In genomic region chr6:1542764-1543163, GRCh38 we compare ENCODE assay signal across 38 cellular contexts.
"Had no signal": no experiment of that assay in that cellular context is flagged by ENCODE, and none has a peak within 500 bp of the region (broad histone marks: within the 10 kb centered on the region; RNA-seq: fewer than 3 reads in every experiment).

No MANE protein-coding gene starts in this region.

- H3K27ac ChIP-seq: ascending aorta, cardiac muscle cell, VCaP had no signal

- ATAC-seq: activated CD4-positive, CD25-positive, alpha-beta regulatory T cell treated with anti-CD3 and anti-CD28 coated beads, Interleukin-2, amount 50 U/mL, for 24 hours; activated CD8-positive, alpha-beta memory T cell treated with anti-CD3 and anti-CD28 coated beads, Interleukin-2, amount 10 ng/mL, durations not matched to agents 7 days and 5 days; activated CD8-positive, alpha-beta T cell treated with anti-CD3 and anti-CD28 coated beads, Interleukin-2, amount 10 ng/mL, durations not matched to agents 7 days and 5 days; activated naive CD8-positive, alpha-beta T cell treated with anti-CD3 and anti-CD28 coated beads, Interleukin-2, amount 50 U/mL, for 24 hours had no signal

- H3K9me3 Mint-ChIP-seq: activated naive CD8-positive, alpha-beta T cell treated with anti-CD3 and anti-CD28 coated beads, Interleukin-2, amount 50 U/mL, for 24 hours; activated T-cell treated with anti-CD3 and anti-CD28 coated beads, Interleukin-2, amount 50 U/mL, for 24 hours; activated T-helper 2 cell treated with anti-CD3 and anti-CD28 coated beads, Interferon-gamma antibody, Interleukin-2, Interleukin-4, amounts not matched to agents 10 μg/mL and 5 μg/mL and 100 μg/mL, durations not matched to agents 14 hours and 24 hours and 36 hours; central memory CD8-positive, alpha-beta T cell had no signal

- DNase-seq: activated CD4-positive, alpha-beta memory T cell treated with anti-CD3 and anti-CD28 coated beads, Interleukin-2, amount 10 ng/mL, durations not matched to agents 7 days and 5 days; activated CD4-positive, alpha-beta T cell treated with anti-CD3 and anti-CD28 coated beads for 1 hour; activated CD4-positive, alpha-beta T cell treated with anti-CD3 and anti-CD28 coated beads for 36 hours; activated CD4-positive, alpha-beta T cell treated with anti-CD3 and anti-CD28 coated beads for 48 hours; activated CD4-positive, alpha-beta T cell treated with anti-CD3 and anti-CD28 coated beads, Interleukin-2, amount 10 ng/mL, durations not matched to agents 7 days and 5 days; activated CD4-positive, alpha-beta T cell treated with anti-CD3 and anti-CD28 coated beads, Interleukin-2, amount 50 U/mL, for 48 hours; activated CD4-positive, CD25-positive, alpha-beta regulatory T cell; activated CD8-positive, alpha-beta memory T cell treated with anti-CD3 and anti-CD28 coated beads for 24 hours; activated CD8-positive, alpha-beta memory T cell treated with anti-CD3 and anti-CD28 coated beads, Interleukin-2, amount 10 ng/mL, durations not matched to agents 7 days and 5 days; activated CD8-positive, alpha-beta memory T cell treated with anti-CD3 and anti-CD28 coated beads, Interleukin-2, amount 50 U/mL, for 48 hours; activated CD8-positive, alpha-beta T cell treated with anti-CD3 and anti-CD28 coated beads, Interleukin-2, amount 10 ng/mL, durations not matched to agents 7 days and 5 days; activated effector memory CD4-positive, alpha-beta T cell treated with Interleukin-2 at 50 U/mL for 16 hours; activated gamma-delta T cell; activated naive CD4-positive, alpha-beta T cell treated with anti-CD3 and anti-CD28 coated beads, Interleukin-2, amount 10 ng/mL, durations not matched to agents 7 days and 5 days; activated naive CD4-positive, alpha-beta T cell treated with Interleukin-2 at 50 U/mL for 16 hours; activated naive CD8-positive, alpha-beta T cell treated with anti-CD3 and anti-CD28 coated beads, Interleukin-2, amount 10 ng/mL, durations not matched to agents 7 days and 5 days; activated naive CD8-positive, alpha-beta T cell treated with anti-CD3 and anti-CD28 coated beads, Interleukin-2, amount 50 U/mL, for 24 hours; activated T-cell treated with anti-CD3 and anti-CD28 coated beads, Interleukin-2, amount 50 U/mL, for 24 hours; activated T-cell treated with anti-CD3 and anti-CD28 coated beads, Interleukin-2, amount 50 U/mL, for 48 hours; amygdala; anterior cingulate cortex; caudate nucleus; cerebellar nuclear complex; T-helper 2 cell; T-helper 9 cell had no signal

- H3K27me3 ChIP-seq: ascending aorta, cardiac muscle cell had no signal

- H3K27ac Mint-ChIP-seq: activated CD4-positive, alpha-beta memory T cell treated with anti-CD3 and anti-CD28 coated beads, Interleukin-2, amount 10 ng/mL, durations not matched to agents 7 days and 5 days; activated CD4-positive, alpha-beta T cell treated with anti-CD3 and anti-CD28 coated beads for 36 hours; activated CD4-positive, alpha-beta T cell treated with anti-CD3 and anti-CD28 coated beads, Interleukin-2, amount 10 ng/mL, durations not matched to agents 7 days and 5 days; activated CD8-positive, alpha-beta memory T cell treated with anti-CD3 and anti-CD28 coated beads, Interleukin-2, amount 10 ng/mL, durations not matched to agents 7 days and 5 days; activated CD8-positive, alpha-beta T cell treated with anti-CD3 and anti-CD28 coated beads, Interleukin-2, amount 10 ng/mL, durations not matched to agents 7 days and 5 days; activated naive CD4-positive, alpha-beta T cell treated with anti-CD3 and anti-CD28 coated beads, Interleukin-2, amount 10 ng/mL, durations not matched to agents 7 days and 5 days; activated naive CD4-positive, alpha-beta T cell treated with anti-CD3 and anti-CD28 coated beads, Interleukin-2, amount 50 U/mL, for 24 hours; activated naive CD8-positive, alpha-beta T cell; activated naive CD8-positive, alpha-beta T cell treated with anti-CD3 and anti-CD28 coated beads, Interleukin-2, amount 10 ng/mL, durations not matched to agents 7 days and 5 days; activated naive CD8-positive, alpha-beta T cell treated with anti-CD3 and anti-CD28 coated beads, Interleukin-2, amount 50 U/mL, for 24 hours; activated T-cell treated with anti-CD3 and anti-CD28 coated beads, Interleukin-2, amount 50 U/mL, for 24 hours; activated T-helper 2 cell treated with anti-CD3 and anti-CD28 coated beads, Interferon-gamma antibody, Interleukin-2, Interleukin-4, amounts not matched to agents 10 μg/mL and 5 μg/mL and 100 μg/mL, durations not matched to agents 14 hours and 24 hours and 36 hours; brain; T-helper 1 cell treated with Interleukin-12 subunit alpha and Interleukin-12 subunit beta and Interleukin-4 antibody, amounts not matched to agents 30 μg/mL and 1 μg/mL, for 36 hours; T-helper 2 cell treated with Interferon-gamma antibody and Interleukin-4, amounts not matched to agents 5 μg/mL and 100 μg/mL, for 36 hours had no signal

- H3K36me3 Mint-ChIP-seq: activated CD8-positive, alpha-beta memory T cell treated with anti-CD3 and anti-CD28 coated beads, Interleukin-2, amount 10 ng/mL, durations not matched to agents 7 days and 5 days; brain had no signal

- H3K4me1 ChIP-seq: ascending aorta had no signal

- H3K4me3 ChIP-seq: ascending aorta, cardiac muscle cell had no signal

- H3K27me3 Mint-ChIP-seq: activated CD4-positive, alpha-beta T cell treated with anti-CD3 and anti-CD28 coated beads for 36 hours; activated naive CD4-positive, alpha-beta T cell treated with anti-CD3 and anti-CD28 coated beads, Interleukin-2, amount 50 U/mL, for 24 hours; activated naive CD8-positive, alpha-beta T cell; activated naive CD8-positive, alpha-beta T cell treated with anti-CD3 and anti-CD28 coated beads, Interleukin-2, amount 50 U/mL, for 24 hours; activated T-cell treated with anti-CD3 and anti-CD28 coated beads, Interleukin-2, amount 50 U/mL, for 24 hours; central memory CD8-positive, alpha-beta T cell had no signal

- H3K4me1 Mint-ChIP-seq: activated CD4-positive, alpha-beta memory T cell treated with anti-CD3 and anti-CD28 coated beads, Interleukin-2, amount 10 ng/mL, durations not matched to agents 7 days and 5 days; activated CD8-positive, alpha-beta memory T cell treated with anti-CD3 and anti-CD28 coated beads, Interleukin-2, amount 10 ng/mL, durations not matched to agents 7 days and 5 days; activated naive CD4-positive, alpha-beta T cell treated with anti-CD3 and anti-CD28 coated beads, Interleukin-2, amount 10 ng/mL, durations not matched to agents 7 days and 5 days; activated naive CD4-positive, alpha-beta T cell treated with anti-CD3 and anti-CD28 coated beads, Interleukin-2, amount 50 U/mL, for 24 hours; activated naive CD8-positive, alpha-beta T cell treated with anti-CD3 and anti-CD28 coated beads, Interleukin-2, amount 10 ng/mL, durations not matched to agents 7 days and 5 days; activated naive CD8-positive, alpha-beta T cell treated with anti-CD3 and anti-CD28 coated beads, Interleukin-2, amount 50 U/mL, for 24 hours; central memory CD8-positive, alpha-beta T cell had no signal

- H3K36me3 ChIP-seq: cardiac muscle cell had no signal

- FAIRE-seq: bronchial epithelial cell, TTC549 had no signal

- H3K9me3 ChIP-seq: ascending aorta had no signal

- H3K4me3 Mint-ChIP-seq: activated CD4-positive, alpha-beta memory T cell treated with anti-CD3 and anti-CD28 coated beads, Interleukin-2, amount 10 ng/mL, durations not matched to agents 7 days and 5 days; activated CD4-positive, alpha-beta T cell treated with anti-CD3 and anti-CD28 coated beads for 36 hours; activated CD4-positive, alpha-beta T cell treated with anti-CD3 and anti-CD28 coated beads, Interleukin-2, amount 10 ng/mL, durations not matched to agents 7 days and 5 days; activated CD8-positive, alpha-beta memory T cell treated with anti-CD3 and anti-CD28 coated beads, Interleukin-2, amount 10 ng/mL, durations not matched to agents 7 days and 5 days; activated CD8-positive, alpha-beta T cell treated with anti-CD3 and anti-CD28 coated beads, Interleukin-2, amount 10 ng/mL, durations not matched to agents 7 days and 5 days; activated naive CD4-positive, alpha-beta T cell treated with anti-CD3 and anti-CD28 coated beads, Interleukin-2, amount 10 ng/mL, durations not matched to agents 7 days and 5 days; activated naive CD4-positive, alpha-beta T cell treated with anti-CD3 and anti-CD28 coated beads, Interleukin-2, amount 50 U/mL, for 24 hours; activated naive CD8-positive, alpha-beta T cell; activated naive CD8-positive, alpha-beta T cell treated with anti-CD3 and anti-CD28 coated beads, Interleukin-2, amount 10 ng/mL, durations not matched to agents 7 days and 5 days; activated naive CD8-positive, alpha-beta T cell treated with anti-CD3 and anti-CD28 coated beads, Interleukin-2, amount 50 U/mL, for 24 hours; activated T-cell treated with anti-CD3 and anti-CD28 coated beads, Interleukin-2, amount 50 U/mL, for 24 hours; brain; central memory CD8-positive, alpha-beta T cell; T-helper 1 cell treated with Interleukin-12 subunit alpha and Interleukin-12 subunit beta and Interleukin-4 antibody, amounts not matched to agents 30 μg/mL and 1 μg/mL, for 36 hours; T-helper 2 cell treated with Interferon-gamma antibody and Interleukin-4, amounts not matched to agents 5 μg/mL and 100 μg/mL, for 36 hours had no signal
